Comparison of ENCODE assay signal across 26 cellular contexts in genomic region chr2:69623236-69623635, GRCh38. TPM values are rescaled to one million over a fixed set of nuclear protein-coding genes. Genes with fewer than 3 reads are reported as not detected.
DNase-seq lines count a peak whose midpoint lies in the region; ATAC-seq and TF ChIP-seq lines count a peak whose summit lies in the region.
"Had no signal": no experiment of that assay in that cellular context is flagged by ENCODE, and none has a peak within 500 bp of the region (broad histone marks: within the 10 kb centered on the region; RNA-seq: fewer than 3 reads in every experiment).

No MANE protein-coding gene starts in this region.

- peaks cover 4% of the 10 kb centered on the region for H3K36me3 Mint-ChIP-seq in activated naive CD4-positive, alpha-beta T cell treated with anti-CD3 and anti-CD28 coated beads, Interleukin-2, amount 50 U/mL, for 24 hours
- H3K36me3 Mint-ChIP-seq in activated naive CD8-positive, alpha-beta T cell treated with anti-CD3 and anti-CD28 coated beads, Interleukin-2, amount 50 U/mL, for 24 hours (ENCODE audit: low read depth): peaks cover 12% of the 10 kb centered on the region
- no peaks in the 10 kb centered on the region for H3K36me3 Mint-ChIP-seq in stimulated activated effector memory CD8-positive, alpha-beta T cell treated with anti-CD3 and anti-CD28 coated beads, Interleukin-12 subunit alpha, Interleukin-12 subunit beta, amount 100 ng/mL, for 72 hours
- H3K36me3 Mint-ChIP-seq: stimulated activated memory B cell treated with anti-CD40 and anti-IgM and Interleukin-4, amounts not matched to agents 10 μg/mL and 1 μg/mL and 100 μg/mL, for 72 hours had no signal

- H3K4me3 Mint-ChIP-seq in activated naive CD4-positive, alpha-beta T cell treated with anti-CD3 and anti-CD28 coated beads, Interleukin-2, amount 50 U/mL, for 24 hours: peak overlapping the region; percentile 64
- H3K4me3 Mint-ChIP-seq in activated naive CD8-positive, alpha-beta T cell treated with anti-CD3 and anti-CD28 coated beads, Interleukin-2, amount 50 U/mL, for 24 hours: peak overlapping the region; percentile 63
- H3K4me3 Mint-ChIP-seq in stimulated activated effector memory CD8-positive, alpha-beta T cell treated with anti-CD3 and anti-CD28 coated beads, Interleukin-12 subunit alpha, Interleukin-12 subunit beta, amount 100 ng/mL, for 72 hours: peak overlapping the region; percentile 15
- H3K4me3 Mint-ChIP-seq: stimulated activated memory B cell treated with anti-CD40 and anti-IgM and Interleukin-4, amounts not matched to agents 10 μg/mL and 1 μg/mL and 100 μg/mL, for 72 hours had no signal

- H3K27me3 ChIP-seq in Loucy (ENCODE audit: insufficient read depth, low read length, poor library complexity, severe bottlenecking) (no peaks in the 10 kb centered on the region), aorta (ENCODE audit: control insufficient read depth in 1 of 2, insufficient read depth in 2 of 2, low read length in 1 of 2) (no peaks in the 10 kb centered on the region)
- H3K27me3 ChIP-seq: gastrocnemius medialis, neutrophil, uterus had no signal

- peak overlapping the region; percentile 73 for H3K27ac Mint-ChIP-seq in activated naive CD4-positive, alpha-beta T cell treated with anti-CD3 and anti-CD28 coated beads, Interleukin-2, amount 50 U/mL, for 24 hours
- H3K27ac Mint-ChIP-seq in activated naive CD8-positive, alpha-beta T cell treated with anti-CD3 and anti-CD28 coated beads, Interleukin-2, amount 50 U/mL, for 24 hours: peak overlapping the region; percentile 80
- no peak overlapping the region for H3K27ac Mint-ChIP-seq in stimulated activated effector memory CD8-positive, alpha-beta T cell treated with anti-CD3 and anti-CD28 coated beads, Interleukin-12 subunit alpha, Interleukin-12 subunit beta, amount 100 ng/mL, for 72 hours
- H3K27ac Mint-ChIP-seq: progenitor cell of endocrine pancreas; stimulated activated memory B cell treated with anti-CD40 and anti-IgM and Interleukin-4, amounts not matched to agents 10 μg/mL and 1 μg/mL and 100 μg/mL, for 72 hours had no signal

- no peak for TF ChIP-seq CTCF in Loucy (conservative IDR thresholded peaks at IDR 0.05; ENCODE audit: low read length)

- no peak for DNase-seq in activated naive CD4-positive, alpha-beta T cell treated with anti-CD3 and anti-CD28 coated beads, Interleukin-2, amount 50 U/mL, for 16 hours
- DNase-seq in activated naive CD8-positive, alpha-beta T cell treated with anti-CD3 and anti-CD28 coated beads, Interleukin-2, amount 50 U/mL, for 24 hours: no peak
- DNase-seq in stimulated activated effector memory CD8-positive, alpha-beta T cell treated with anti-CD3 and anti-CD28 coated beads, Interleukin-12 subunit alpha, Interleukin-12 subunit beta, amount 100 ng/mL, for 72 hours (ENCODE audit: low spot score in 2 of 2): no peak
- no peak for DNase-seq in NCI-H82 (lab: John Stamatoyannopoulos, UW)
- DNase-seq in aorta: no peak
- DNase-seq: activated T-cell treated with anti-CD3 and anti-CD28 coated beads, Interleukin-2, amount 50 U/mL, for 1 hour; central memory CD4-positive, alpha-beta T cell; dermis blood vessel endothelial cell; gastrocnemius medialis; GDM1; GOT3; Karpas-422; mesenchymal stem cell; NCI-H146; NCI-H446 treated with DMSO at 0.1 percent for 48 hours; RPMI8226; stimulated activated CD4-positive, alpha-beta T cell treated with anti-CD3 and anti-CD28 coated beads, Interleukin-12 subunit alpha, Interleukin-12 subunit beta, amount 100 ng/mL, for 4 hours; stimulated activated CD4-positive, alpha-beta T cell treated with anti-CD3 and anti-CD28 coated beads, Interleukin-4, amount 100 ng/mL, for 24 hours; uterus had no signal

- no peak for ATAC-seq in activated naive CD8-positive, alpha-beta T cell treated with anti-CD3 and anti-CD28 coated beads, Interleukin-2, amount 50 U/mL, for 24 hours
- no peak for ATAC-seq in stimulated activated effector memory CD8-positive, alpha-beta T cell treated with anti-CD3 and anti-CD28 coated beads, Interleukin-12 subunit alpha, Interleukin-12 subunit beta, amount 100 ng/mL, for 72 hours
- no peak for ATAC-seq in aorta (ENCODE audit: low FRiP score)
- ATAC-seq: gastrocnemius medialis; sciatic nerve; stimulated activated memory B cell treated with anti-CD40 and anti-IgM and Interleukin-4, amounts not matched to agents 10 μg/mL and 1 μg/mL and 100 μg/mL, for 72 hours had no signal

- intact Hi-C loops in aorta (cut with DNase I): no loop called here

- H3K4me2 ChIP-seq in Loucy (ENCODE audit: low read depth, low read length, poor library complexity, severe bottlenecking): peak overlapping the region; percentile 56

- H4K20me1 ChIP-seq in Loucy (ENCODE audit: insufficient read depth, low read length, poor library complexity, severe bottlenecking): peaks cover 49% of the 10 kb centered on the region

- 68 to 70% methylated on average over 7 of the region's 7 CpGs for WGBS in aorta, 2 donors

- no peak overlapping the region for H3K27ac ChIP-seq in aorta (ENCODE audit: low read depth in 1 of 2, low read length in 2 of 2)
- H3K27ac ChIP-seq: gastrocnemius medialis, neutrophil, uterus, VCaP had no signal

- no peaks in the 10 kb centered on the region for H3K9me3 ChIP-seq in Loucy (ENCODE audit: insufficient read depth, low read depth, low read length)
- no peaks in the 10 kb centered on the region for H3K9me3 ChIP-seq in aorta (ENCODE audit: control insufficient read depth, low read length)
- H3K9me3 ChIP-seq: gastrocnemius medialis, neutrophil, uterus had no signal

- peaks cover 73% of the 10 kb centered on the region for H3K4me1 ChIP-seq in Loucy (ENCODE audit: insufficient read depth, low read length, poor library complexity, severe bottlenecking)
- peaks cover 2 to 3% of the 10 kb centered on the region in 2 donors for H3K4me1 ChIP-seq in aorta (ENCODE audit: control insufficient read depth in 1 of 2, insufficient read depth in 2 of 2, low read length in 2 of 2)

- no peaks in the 10 kb centered on the region for H3K36me3 ChIP-seq in Loucy (ENCODE audit: insufficient read depth, low read length)
- H3K36me3 ChIP-seq in aorta (ENCODE audit: control insufficient read depth in 1 of 2, insufficient read depth in 2 of 2, low read length in 1 of 2): no peaks in the 10 kb centered on the region
- H3K36me3 ChIP-seq: gastrocnemius medialis, neutrophil, uterus had no signal

- H3K9ac ChIP-seq in Loucy (ENCODE audit: low read depth, low read length, poor library complexity, severe bottlenecking): no peak overlapping the region

- no peaks in the 10 kb centered on the region for H3K9me3 Mint-ChIP-seq in activated naive CD4-positive, alpha-beta T cell treated with anti-CD3 and anti-CD28 coated beads, Interleukin-2, amount 50 U/mL, for 24 hours
- no peaks in the 10 kb centered on the region for H3K9me3 Mint-ChIP-seq in activated naive CD8-positive, alpha-beta T cell treated with anti-CD3 and anti-CD28 coated beads, Interleukin-2, amount 50 U/mL, for 24 hours
- H3K9me3 Mint-ChIP-seq in stimulated activated effector memory CD8-positive, alpha-beta T cell treated with anti-CD3 and anti-CD28 coated beads, Interleukin-12 subunit alpha, Interleukin-12 subunit beta, amount 100 ng/mL, for 72 hours: no peaks in the 10 kb centered on the region
- H3K9me3 Mint-ChIP-seq: stimulated activated memory B cell treated with anti-CD40 and anti-IgM and Interleukin-4, amounts not matched to agents 10 μg/mL and 1 μg/mL and 100 μg/mL, for 72 hours had no signal

- no peaks in the 10 kb centered on the region for H3K27me3 Mint-ChIP-seq in activated naive CD4-positive, alpha-beta T cell treated with anti-CD3 and anti-CD28 coated beads, Interleukin-2, amount 50 U/mL, for 24 hours
- H3K27me3 Mint-ChIP-seq in activated naive CD8-positive, alpha-beta T cell treated with anti-CD3 and anti-CD28 coated beads, Interleukin-2, amount 50 U/mL, for 24 hours: no peaks in the 10 kb centered on the region
- H3K27me3 Mint-ChIP-seq: progenitor cell of endocrine pancreas; stimulated activated memory B cell treated with anti-CD40 and anti-IgM and Interleukin-4, amounts not matched to agents 10 μg/mL and 1 μg/mL and 100 μg/mL, for 72 hours had no signal

- H3K4me1 Mint-ChIP-seq in activated naive CD4-positive, alpha-beta T cell treated with anti-CD3 and anti-CD28 coated beads, Interleukin-2, amount 50 U/mL, for 24 hours: no peaks in the 10 kb centered on the region
- H3K4me1 Mint-ChIP-seq in activated naive CD8-positive, alpha-beta T cell treated with anti-CD3 and anti-CD28 coated beads, Interleukin-2, amount 50 U/mL, for 24 hours: no peaks in the 10 kb centered on the region
- peaks cover 10% of the 10 kb centered on the region for H3K4me1 Mint-ChIP-seq in stimulated activated effector memory CD8-positive, alpha-beta T cell treated with anti-CD3 and anti-CD28 coated beads, Interleukin-12 subunit alpha, Interleukin-12 subunit beta, amount 100 ng/mL, for 72 hours
- H3K4me1 Mint-ChIP-seq: stimulated activated memory B cell treated with anti-CD40 and anti-IgM and Interleukin-4, amounts not matched to agents 10 μg/mL and 1 μg/mL and 100 μg/mL, for 72 hours had no signal

- H3F3A ChIP-seq in Loucy (ENCODE audit: low read depth): peaks cover 5% of the 10 kb centered on the region

- peaks cover 98% of the 10 kb centered on the region for H3K79me2 ChIP-seq in Loucy (ENCODE audit: insufficient read depth, low read length)

- H3K4me3 ChIP-seq in Loucy (ENCODE audit: low read length, poor library complexity, severe bottlenecking): no peak overlapping the region
- H3K4me3 ChIP-seq in aorta (ENCODE audit: low read length in 2 of 2): no peak overlapping the region
- H3K4me3 ChIP-seq: gastrocnemius medialis, uterus had no signal

- no peaks in the 10 kb centered on the region for H3K9me2 ChIP-seq in Loucy (replicated peaks; ENCODE audit: low read depth, low read length)

- H2AFZ ChIP-seq in Loucy (ENCODE audit: low read length): no peak overlapping the region

RNA-seq across cellular contexts. Expression of gene AAK1, which starts 20.3 kb away (rescaled TPM):
- total RNA-seq in aorta: 10 to 100 TPM; 71.3 to 95.6 TPM
- 10 to 100 TPM in 1 of 2 donors, 1 to 10 TPM in 1; 6.9 to 30.8 TPM for polyA plus RNA-seq in aorta
